In genomic region chr6:127243501-127243900, GRCh38 we compare ENCODE assay signal across 15 cellular contexts. TPM values are rescaled to one million over a fixed set of nuclear protein-coding genes. Genes with fewer than 3 reads are reported as not detected.
DNase-seq lines count a peak whose midpoint lies in the region; ATAC-seq and TF ChIP-seq lines count a peak whose summit lies in the region.
"Had no signal": no experiment of that assay in that cellular context is flagged by ENCODE, and none has a peak within 500 bp of the region (broad histone marks: within the 10 kb centered on the region; RNA-seq: fewer than 3 reads in every experiment).

No MANE protein-coding gene starts in this region.

- no peak for ATAC-seq in GM18519 (IDR thresholded peaks at IDR 0.05; ENCODE audit: low FRiP score, unreplicated experiment)
- ATAC-seq: CD8-positive, alpha-beta T cell had no signal

- no peak for TF ChIP-seq CTCF in AG09309 (IDR thresholded peaks at IDR 0.05; ENCODE audit: control insufficient read depth, insufficient read depth, low read depth, low read length, missing control alignments)
- TF ChIP-seq CTCF in cardiac fibroblast (IDR thresholded peaks at IDR 0.05; ENCODE audit: low read depth, low read length): no peak
- TF ChIP-seq CTCF in fibroblast of the aortic adventitia (IDR thresholded peaks at IDR 0.05; ENCODE audit: insufficient read depth, low read length): no peak

- DNase-seq in AG09309 (ENCODE audit: low read depth): peak; percentile 29
- DNase-seq in amniotic epithelial cell (ENCODE audit: low read depth): peak; percentile 64
- peak; percentile 4 to 54 for DNase-seq in cardiac fibroblast (ENCODE audit: low read depth in 2 of 2)
- DNase-seq in fibroblast of the aortic adventitia (ENCODE audit: low read depth): peak; percentile 77
- DNase-seq in KG1 (lab: John Stamatoyannopoulos, UW): no peak
- no peak for DNase-seq in DMS153 (lab: John Stamatoyannopoulos, UW)
- no peak for DNase-seq in A172 (ENCODE audit: low spot score)
- DNase-seq: Calu3; CD8-positive, alpha-beta T cell; DMS53; DND-41; EL; H9 had no signal

- H3K4me3 ChIP-seq in AG09309 (ENCODE audit: control insufficient read depth, low read depth, low read length): no peak overlapping the region
- H3K4me3 ChIP-seq in cardiac fibroblast (replicated peaks in 1 of 2; ENCODE audit: low read depth in 2 of 2, low read length in 2 of 2): no peak overlapping the region
- H3K4me3 ChIP-seq in fibroblast of the aortic adventitia (ENCODE audit: low read depth, low read length): no peak overlapping the region
- H3K4me3 ChIP-seq: BLaER1 treated with 17β-estradiol and CSF1 and Interleukin-3, amounts not matched to agents 10 nM and 100 nM had no signal

RNA-seq across cellular contexts. Expression of gene RNF146, which starts 23.2 kb away (rescaled TPM):
- total RNA-seq in fibroblast of the aortic adventitia (ENCODE audit: low replicate concordance): 55.6 and 66.2 TPM in 2 replicates
- total RNA-seq in A172 (2014; rRNA removed; shearing (Covaris generic)): 28.2 and 34.9 TPM in 2 replicates

Comparison
In these comparisons a context has a peak if more than half of its experiments do, and no peak if none do; other contexts are left out.
1. DNase-seq: peak in AG09309 (single experiment), amniotic epithelial cell (single experiment), cardiac fibroblast (2 of 2) and fibroblast of the aortic adventitia (single experiment); none in KG1 (single experiment), DMS153 (single experiment) and A172 (single experiment).